In the genomic region with DNA sequence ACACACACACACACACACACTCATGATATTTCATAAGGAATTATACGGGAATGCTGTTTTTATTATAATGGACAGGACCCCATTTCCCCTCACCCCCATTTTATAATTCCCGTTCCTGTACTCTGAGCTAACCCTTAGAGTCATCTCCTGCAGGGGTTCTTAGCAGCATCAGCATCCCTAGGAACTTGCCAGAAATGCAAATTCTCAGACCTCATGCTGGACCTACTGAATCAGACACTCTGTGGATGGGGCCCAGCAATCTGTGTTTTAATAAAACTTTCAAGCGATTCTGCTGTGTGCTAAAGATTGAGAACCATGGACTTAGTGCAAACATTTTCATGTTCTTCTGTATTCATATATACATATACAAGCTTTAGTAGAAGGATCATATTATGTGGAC, we compare ENCODE assay signal across 13 cellular contexts.
DNase-seq lines count a peak whose midpoint lies in the region; TF ChIP-seq lines count a peak whose summit lies in the region.
"Had no signal": no experiment of that assay in that cellular context is flagged by ENCODE, and none has a peak within 500 bp of the region (broad histone marks: within the 10 kb centered on the region; RNA-seq: fewer than 3 reads in every experiment).

No MANE protein-coding gene starts in this region.

- TF ChIP-seq CTCF in HEK293 (tag by site-specific recombination; IDR thresholded peaks at IDR 0.05) (no peak), PC-9 (conservative IDR thresholded peaks at IDR 0.05) (no peak), suprapubic skin (IDR thresholded peaks at IDR 0.05) (no peak)

- CTCF ChIA-PET in HEK293 (lab: Yijun Ruan, JAX): interaction anchor here (0.6 to 3.7 kb wide), 4 partner anchors 32 to 109 kb away, joined by 3 to 17 read pairs (median 3); no protein-coding TSS in a partner anchor
- CTCF ChIA-PET in PC-9 (lab: Charles Lee): no interaction called here

- H3K4ac ChIP-seq in neuronal stem cell (ENCODE audit: low read length): no peak overlapping the region

- H2AFZ ChIP-seq in PC-9 (no peak overlapping the region), neuronal stem cell (ENCODE audit: low read length) (no peak overlapping the region)

- H3K79me2 ChIP-seq in PC-9 (ENCODE audit: low read depth): peaks cover 27% of the 10 kb centered on the region

- H3K14ac ChIP-seq in neuronal stem cell (ENCODE audit: low read length): no peak overlapping the region

- POLR2A ChIA-PET in HEK293 (lab: Yijun Ruan, JAX) (no interaction called here), PC-9 (lab: Charles Lee; ENCODE audit: unreplicated experiment) (interaction anchor here (0.6 to 0.7 kb wide), 3 partner anchors 37 to 65 kb away, joined by 3 to 7 read pairs (median 5); no protein-coding TSS in a partner anchor)

- H3K9me3 ChIP-seq in HEK293 (ENCODE audit: control insufficient read depth, insufficient read depth, low read depth, low read length) (no peaks in the 10 kb centered on the region), PC-9 (ENCODE audit: insufficient read depth, low read depth) (no peaks in the 10 kb centered on the region), skeletal muscle satellite cell (replicated peaks; ENCODE audit: low read length) (no peaks in the 10 kb centered on the region), neuronal stem cell (replicated peaks in 1 of 2; ENCODE audit: control insufficient read depth in 2 of 2, insufficient read depth in 1 of 2, low read depth in 1 of 2, low read length in 2 of 2) (no peaks in the 10 kb centered on the region), suprapubic skin (no peaks in the 10 kb centered on the region)
- H3K9me3 ChIP-seq: BLaER1 had no signal

- no peaks in the 10 kb centered on the region for H3K9me2 ChIP-seq in PC-9 (ENCODE audit: insufficient read depth)

- no peak for TF ChIP-seq EP300 in suprapubic skin (IDR thresholded peaks at IDR 0.05)

- H2BK12ac ChIP-seq in neuronal stem cell (ENCODE audit: low read length): no peak overlapping the region

- H3K4me2 ChIP-seq in PC-9 (peak overlapping the region; percentile 21; the same call in 1 of the 2 replicates), skeletal muscle satellite cell (ENCODE audit: low read length) (peak overlapping the region; percentile 68), neuronal stem cell (ENCODE audit: insufficient read depth, low read length, poor library complexity, severe bottlenecking) (no peak overlapping the region)
- H3K4me2 ChIP-seq: BLaER1 had no signal

- H2AK5ac ChIP-seq in neuronal stem cell (ENCODE audit: low read depth, low read length): no peak overlapping the region

- TF ChIP-seq POLR2A in suprapubic skin (IDR thresholded peaks at IDR 0.05): no peak

- H3K27ac ChIP-seq in HEK293 (ENCODE audit: extremely low read depth, low read depth, low read length) (no peak overlapping the region), PC-9 (no peak overlapping the region), epithelial cell of prostate (peak overlapping the region; percentile 52), neuronal stem cell (replicated peaks; ENCODE audit: low read length) (no peak overlapping the region), suprapubic skin (no peak overlapping the region)
- H3K27ac ChIP-seq: BLaER1 had no signal

- H3K27me3 ChIP-seq in PC-9 (ENCODE audit: insufficient read depth, low read depth): no peaks in the 10 kb centered on the region
- no peaks in the 10 kb centered on the region for H3K27me3 ChIP-seq in skeletal muscle satellite cell (ENCODE audit: control insufficient read depth, insufficient read depth, low read length)
- H3K27me3 ChIP-seq in neuronal stem cell (ENCODE audit: control insufficient read depth in 3 of 3, insufficient read depth in 3 of 3, low read depth in 1 of 3, low read length in 3 of 3): no peaks in the 10 kb centered on the region
- H3K27me3 ChIP-seq in suprapubic skin: no peaks in the 10 kb centered on the region
- H3K27me3 ChIP-seq: BLaER1 had no signal

- DNase-seq in PC-9: no peak
- DNase-seq in epithelial cell of prostate (ENCODE audit: low read depth, low spot score): no peak
- no peak for DNase-seq in neuronal stem cell (ENCODE audit: low spot score)
- no peak for DNase-seq in suprapubic skin (ENCODE audit: low spot score in 2 of 2)
- DNase-seq in GM03348 (ENCODE audit: low spot score): no peak
- DNase-seq: DMS 273 treated with DMSO at 0.1 percent for 48 hours, EL, NCI-H1694, NCI-H446, Right ventricle myocardium superior had no signal

- H3K23ac ChIP-seq in neuronal stem cell (ENCODE audit: low read depth, low read length, poor library complexity): no peak overlapping the region

- no CpG with 5 or more reads among the region's 3 CpGs for WGBS in neuronal stem cell (ENCODE audit: extremely low coverage in 2 of 2, insufficient read length in 2 of 2, insufficient replicate concordance in 1 of 2), 2 donors
- WGBS in suprapubic skin: 74% methylated on average over 3 of the region's 3 CpGs

- H3K9ac ChIP-seq in skeletal muscle satellite cell (ENCODE audit: low read depth, low read length): no peak overlapping the region
- H3K9ac ChIP-seq in neuronal stem cell (ENCODE audit: low read depth, low read length, poor library complexity): no peak overlapping the region
- H3K9ac ChIP-seq: BLaER1 had no signal

- no peak overlapping the region for H3K4me3 ChIP-seq in HEK293 (ENCODE audit: low read depth, low read length)
- H3K4me3 ChIP-seq in PC-9: no peak overlapping the region
- peak overlapping the region; percentile 23 for H3K4me3 ChIP-seq in skeletal muscle satellite cell (ENCODE audit: low read length)
- H3K4me3 ChIP-seq in neuronal stem cell (ENCODE audit: low read length in 2 of 2): no peak overlapping the region
- H3K4me3 ChIP-seq in suprapubic skin: no peak overlapping the region
- H3K4me3 ChIP-seq: BLaER1 had no signal

- H3K79me1 ChIP-seq in neuronal stem cell (ENCODE audit: low read depth, low read length): no peaks in the 10 kb centered on the region

- BruUV-seq in PC-9 (replicated peaks; lab: Mats Ljungman, UMichigan): no TSS peak

- no peaks in the 10 kb centered on the region for H4K20me1 ChIP-seq in PC-9 (ENCODE audit: insufficient read depth)
- H4K20me1 ChIP-seq: BLaER1 had no signal

- peaks cover 12% of the 10 kb centered on the region; the same call in 1 of the 2 replicates for H3F3A ChIP-seq in PC-9 (ENCODE audit: insufficient read depth, low read depth)

- H3K18ac ChIP-seq in neuronal stem cell (ENCODE audit: low read length): no peak overlapping the region

- no peak overlapping the region for H2BK15ac ChIP-seq in neuronal stem cell (ENCODE audit: low read length)

- no peak overlapping the region for H2BK120ac ChIP-seq in neuronal stem cell (ENCODE audit: low read depth, low read length)

- H3K36me3 ChIP-seq in HEK293 (ENCODE audit: control insufficient read depth in 2 of 2, insufficient read depth in 1 of 2, low read length in 2 of 2) (no peaks in the 10 kb centered on the region; a peak in 1 of 3 replicates), PC-9 (ENCODE audit: low read depth) (peaks cover 25% of the 10 kb centered on the region), skeletal muscle satellite cell (ENCODE audit: insufficient read depth, low read length) (peaks cover 7% of the 10 kb centered on the region), neuronal stem cell (replicated peaks in 1 of 2; ENCODE audit: control insufficient read depth in 2 of 2, insufficient read depth in 2 of 2, low read length in 2 of 2) (no peaks in the 10 kb centered on the region), suprapubic skin (no peaks in the 10 kb centered on the region)
- H3K36me3 ChIP-seq: BLaER1 had no signal

- intact Hi-C loops in PC-9 (cut with micrococcal nuclease; ENCODE audit: unreplicated experiment): loop anchor here (5.0 kb wide), 2 partner anchors 64 to 84 kb away; a partner anchor contains a TSS

- no peak overlapping the region for H2BK5ac ChIP-seq in neuronal stem cell (ENCODE audit: low read length)

- H4K91ac ChIP-seq in neuronal stem cell (ENCODE audit: low read depth, low read length, poor library complexity): no peak overlapping the region

- H4K8ac ChIP-seq in neuronal stem cell (ENCODE audit: low read depth, low read length): no peak overlapping the region

- H3K4me1 ChIP-seq in HEK293 (ENCODE audit: control insufficient read depth, insufficient read depth, low read length) (peaks cover 6% of the 10 kb centered on the region), PC-9 (replicated peaks; ENCODE audit: insufficient read depth) (peaks cover 35% of the 10 kb centered on the region), skeletal muscle satellite cell (ENCODE audit: control insufficient read depth, insufficient read depth, low read length) (peaks cover 41% of the 10 kb centered on the region), neuronal stem cell (ENCODE audit: control insufficient read depth in 2 of 2, insufficient read depth in 1 of 2, low read depth in 1 of 2, low read length in 2 of 2) (peaks cover 11 to 13% of the 10 kb centered on the region in 2 donors), suprapubic skin (no peaks in the 10 kb centered on the region)
- H3K4me1 ChIP-seq: BLaER1 had no signal

TF ChIP-seq in HEK293, 187 proteins besides CTCF, POLR2A, EP300 and RAD21:
- TF ChIP-seq ZNF10 (tag by site-specific recombination; IDR thresholded peaks at IDR 0.05): no peak
- peak; percentile 46; the same call in 1 of the 2 replicates for TF ChIP-seq ZBTB20 (tag by site-specific recombination; IDR thresholded peaks at IDR 0.05)
